In genomic region chr17:81350320-81350686, GRCh38 we compare ENCODE assay signal across 20 cellular contexts. TPM values are rescaled to one million over a fixed set of nuclear protein-coding genes. Genes with fewer than 3 reads are reported as not detected.
A peak's percentile ranks its signal among the peaks of the same experiment; 100 is the strongest.
DNase-seq lines count a peak whose midpoint lies in the region; ATAC-seq and TF ChIP-seq lines count a peak whose summit lies in the region.
"Had no signal": no experiment of that assay in that cellular context is flagged by ENCODE, and none has a peak within 500 bp of the region (broad histone marks: within the 10 kb centered on the region; RNA-seq: fewer than 3 reads in every experiment).

No MANE protein-coding gene starts in this region.

- no peak overlapping the region for H3K27ac ChIP-seq in HEK293 (ENCODE audit: extremely low read depth, low read depth, low read length)
- H3K27ac ChIP-seq in SJCRH30, result peak overlapping the region; percentile 52
- H3K27ac ChIP-seq in hepatocyte, result peak overlapping the region; percentile 20
- H3K27ac ChIP-seq: KMS-11, thyroid gland had no signal

- TF ChIP-seq CTCF in HEK293 (tag by site-specific recombination; IDR thresholded peaks at IDR 0.05) (no peak), hepatocyte (IDR thresholded peaks at IDR 0.05; ENCODE audit: poor library complexity) (no peak)

- POLR2A ChIA-PET in HEK293 (lab: Yijun Ruan, JAX), result interaction anchor here (1.9 kb wide), 1 partner anchor 111 kb away, joined by 5 read pairs; the partner anchor contains the start of genes NDUFAF8 and TEPSIN

- 69% methylated on average over 5 of the region's 5 CpGs for WGBS in hepatocyte (ENCODE audit: low lambda C conversion rate, missing lambda C conversion rate)

- H2AFZ ChIP-seq in hepatocyte, result peak overlapping the region; percentile 11

- H3K9ac ChIP-seq in skeletal muscle satellite cell (ENCODE audit: low read depth, low read length), result no peak overlapping the region
- H3K9ac ChIP-seq: KMS-11 had no signal

- DNase-seq in SJCRH30, result no peak
- DNase-seq in hepatocyte (ENCODE audit: low spot score), result no peak
- no peak for DNase-seq in glomerular visceral epithelial cell (ENCODE audit: extremely low spot score)
- no peak for DNase-seq in activated naive CD8-positive, alpha-beta T cell treated with anti-CD3 and anti-CD28 coated beads for 36 hours
- DNase-seq: activated CD4-positive, alpha-beta T cell treated with anti-CD3 and anti-CD28 coated beads, Interleukin-2, amount 50 U/mL, for 4 hours; activated naive CD4-positive, alpha-beta T cell treated with Interleukin-2 at 50 U/mL for 16 hours; activated T-cell treated with anti-CD3 and anti-CD28 coated beads for 4 hours; anterior cingulate cortex; cerebellar nuclear complex; midbrain; NCI-H1092; SIG-M5; stimulated activated naive CD4-positive, alpha-beta T cell; T-helper 17 cell; thyroid gland had no signal

- no peaks in the 10 kb centered on the region for H3K9me3 ChIP-seq in HEK293 (ENCODE audit: control insufficient read depth, insufficient read depth, low read depth, low read length)
- no peaks in the 10 kb centered on the region for H3K9me3 ChIP-seq in SJCRH30 (replicated peaks)
- H3K9me3 ChIP-seq in hepatocyte (ENCODE audit: low read depth), result no peaks in the 10 kb centered on the region
- no peaks in the 10 kb centered on the region for H3K9me3 ChIP-seq in skeletal muscle satellite cell (replicated peaks; ENCODE audit: low read length)
- H3K9me3 ChIP-seq: thyroid gland had no signal

- H3K27me3 ChIP-seq in SJCRH30, result no peaks in the 10 kb centered on the region
- H3K27me3 ChIP-seq in hepatocyte, result no peaks in the 10 kb centered on the region
- H3K27me3 ChIP-seq in skeletal muscle satellite cell (ENCODE audit: control insufficient read depth, insufficient read depth, low read length), result peaks cover 9% of the 10 kb centered on the region
- H3K27me3 ChIP-seq: thyroid gland had no signal

- H3K4me3 ChIP-seq in HEK293 (ENCODE audit: low read depth, low read length) (no peak overlapping the region), SJCRH30 (peak overlapping the region; percentile 7), hepatocyte (no peak overlapping the region), skeletal muscle satellite cell (ENCODE audit: low read length) (no peak overlapping the region)
- H3K4me3 ChIP-seq: thyroid gland had no signal

- H3K27ac Mint-ChIP-seq in activated naive CD8-positive, alpha-beta T cell treated with anti-CD3 and anti-CD28 coated beads for 36 hours, result no peak overlapping the region
- H3K27ac Mint-ChIP-seq: T-helper 17 cell had no signal

- H3K9me3 Mint-ChIP-seq in activated naive CD8-positive, alpha-beta T cell treated with anti-CD3 and anti-CD28 coated beads for 36 hours, result no peaks in the 10 kb centered on the region

- H4K20me1 ChIP-seq in hepatocyte (ENCODE audit: insufficient read depth, poor library complexity, severe bottlenecking), result no peaks in the 10 kb centered on the region

- H3K36me3 Mint-ChIP-seq in activated naive CD8-positive, alpha-beta T cell treated with anti-CD3 and anti-CD28 coated beads for 36 hours, result no peaks in the 10 kb centered on the region

- peaks cover 5% of the 10 kb centered on the region for H3K4me1 Mint-ChIP-seq in activated naive CD8-positive, alpha-beta T cell treated with anti-CD3 and anti-CD28 coated beads for 36 hours
- H3K4me1 Mint-ChIP-seq: T-helper 17 cell had no signal

- no peak for ATAC-seq in HG03354 (IDR thresholded peaks at IDR 0.05; ENCODE audit: poor library complexity, severe bottlenecking, unreplicated experiment)
- ATAC-seq: right cardiac atrium, T-helper 17 cell had no signal

- no peaks in the 10 kb centered on the region for H3K9me2 ChIP-seq in hepatocyte (replicated peaks; ENCODE audit: insufficient read depth)

- H3K4me3 Mint-ChIP-seq in activated naive CD8-positive, alpha-beta T cell treated with anti-CD3 and anti-CD28 coated beads for 36 hours, result no peak overlapping the region
- H3K4me3 Mint-ChIP-seq: T-helper 17 cell had no signal

- H3K4me1 ChIP-seq in HEK293 (ENCODE audit: control insufficient read depth, insufficient read depth, low read length), result peaks cover 5% of the 10 kb centered on the region; the same call in 1 of the 2 replicates
- peaks cover 39% of the 10 kb centered on the region for H3K4me1 ChIP-seq in SJCRH30
- peaks cover 16% of the 10 kb centered on the region for H3K4me1 ChIP-seq in hepatocyte (ENCODE audit: insufficient read depth)
- H3K4me1 ChIP-seq in skeletal muscle satellite cell (ENCODE audit: control insufficient read depth, insufficient read depth, low read length), result peaks cover 15% of the 10 kb centered on the region

- H3K27me3 Mint-ChIP-seq in activated naive CD8-positive, alpha-beta T cell treated with anti-CD3 and anti-CD28 coated beads for 36 hours, result peaks cover 30% of the 10 kb centered on the region

- H3K4me2 ChIP-seq in hepatocyte, result peak overlapping the region; percentile 33
- peak overlapping the region; percentile 13 for H3K4me2 ChIP-seq in skeletal muscle satellite cell (ENCODE audit: low read length)
- H3K4me2 ChIP-seq: KMS-11 had no signal

- H3K79me2 ChIP-seq in hepatocyte, result peaks cover 21% of the 10 kb centered on the region

- CTCF ChIA-PET in HEK293 (lab: Yijun Ruan, JAX), result no interaction called here

- H3K36me3 ChIP-seq in HEK293 (ENCODE audit: control insufficient read depth in 2 of 2, insufficient read depth in 1 of 2, low read length in 2 of 2) (no peaks in the 10 kb centered on the region), SJCRH30 (0 out of 2 replicates have a peak, but pooled peaks cover under 1% of the 10 kb centered on the region), hepatocyte (replicated peaks; ENCODE audit: insufficient read depth, low read depth) (no peaks in the 10 kb centered on the region), skeletal muscle satellite cell (ENCODE audit: insufficient read depth, low read length) (no peaks in the 10 kb centered on the region)
- H3K36me3 ChIP-seq: thyroid gland had no signal

TF ChIP-seq in HEK293, 187 proteins besides CTCF, POLR2A, EP300 and RAD21:
- TF ChIP-seq ZNF335 (tag by site-specific recombination; conservative IDR thresholded peaks at IDR 0.05), result 0 out of 2 replicates have a peak, but pooled peaks have one; percentile 34
- TF ChIP-seq ZNF324 (tag by site-specific recombination; IDR thresholded peaks at IDR 0.05), result 0 out of 2 replicates have a peak, but pooled peaks have one; percentile 9
- TF ChIP-seq ZEB2 (tag by site-specific recombination; IDR thresholded peaks at IDR 0.05), result no peak
- no peak for TF ChIP-seq ZNF10 (tag by site-specific recombination; IDR thresholded peaks at IDR 0.05)
- no peak for TF ChIP-seq ZBTB21 (tag by site-specific recombination; IDR thresholded peaks at IDR 0.05)
- TF ChIP-seq ZNF248 (tag by site-specific recombination; IDR thresholded peaks at IDR 0.05), result no peak
- TF ChIP-seq KLF8 (tag by site-specific recombination; IDR thresholded peaks at IDR 0.05), result no peak
- TF ChIP-seq ZNF76 (tag by site-specific recombination; IDR thresholded peaks at IDR 0.05; ENCODE audit: borderline replicate concordance, low read depth), result no peak
- TF ChIP-seq ZNF704 (tag by site-specific recombination; IDR thresholded peaks at IDR 0.05), result no peak
- no peak for TF ChIP-seq ZNF621 (tag by site-specific recombination; IDR thresholded peaks at IDR 0.05)
- no peak for TF ChIP-seq ZBTB8A (tag by site-specific recombination; IDR thresholded peaks at IDR 0.05)
- no peak for TF ChIP-seq ZNF133 (tag by site-specific recombination; IDR thresholded peaks at IDR 0.05)
- TF ChIP-seq FEZF1 (tag by site-specific recombination; IDR thresholded peaks at IDR 0.05), result peak; percentile 22; the same call in 1 of the 2 replicates
TF ChIP-seq in HEK293: peak in this region for 3.

RNA-seq across cellular contexts. Expression of gene BAHCC1, which starts 45.0 kb away (rescaled TPM):
- total RNA-seq in SJCRH30 (2014; rRNA removed; shearing (Covaris generic)), result 17.4 and 20.0 TPM in 2 replicates
- 6.6 and 8.6 TPM in 2 replicates for total RNA-seq in hepatocyte
- polyA plus RNA-seq in hepatocyte, result 6.4 and 7.9 TPM in 2 replicates
- total RNA-seq in skeletal muscle satellite cell (2012; rRNA removed), result 7.9 and 8.3 TPM in 2 replicates
- under 1 TPM; 0.08 to 0.25 TPM for total RNA-seq in activated naive CD8-positive, alpha-beta T cell treated with anti-CD3 and anti-CD28 coated beads for 36 hours

RNA-seq across cellular contexts. Expression of gene SLC38A10, which starts 55.2 kb away (rescaled TPM):
- total RNA-seq in SJCRH30 (2014; rRNA removed; shearing (Covaris generic)), result 97.0 and 99.8 TPM in 2 replicates
- 71.3 and 91.4 TPM in 2 replicates for total RNA-seq in hepatocyte
- 123 and 124 TPM in 2 replicates for polyA plus RNA-seq in hepatocyte
- total RNA-seq in skeletal muscle satellite cell (2012; rRNA removed), result 46.7 and 58.1 TPM in 2 replicates
- 10 to 100 TPM; 35.7 to 38.7 TPM for total RNA-seq in activated naive CD8-positive, alpha-beta T cell treated with anti-CD3 and anti-CD28 coated beads for 36 hours
